Comparison of ENCODE assay signal across 8 cellular contexts in the genomic region with DNA sequence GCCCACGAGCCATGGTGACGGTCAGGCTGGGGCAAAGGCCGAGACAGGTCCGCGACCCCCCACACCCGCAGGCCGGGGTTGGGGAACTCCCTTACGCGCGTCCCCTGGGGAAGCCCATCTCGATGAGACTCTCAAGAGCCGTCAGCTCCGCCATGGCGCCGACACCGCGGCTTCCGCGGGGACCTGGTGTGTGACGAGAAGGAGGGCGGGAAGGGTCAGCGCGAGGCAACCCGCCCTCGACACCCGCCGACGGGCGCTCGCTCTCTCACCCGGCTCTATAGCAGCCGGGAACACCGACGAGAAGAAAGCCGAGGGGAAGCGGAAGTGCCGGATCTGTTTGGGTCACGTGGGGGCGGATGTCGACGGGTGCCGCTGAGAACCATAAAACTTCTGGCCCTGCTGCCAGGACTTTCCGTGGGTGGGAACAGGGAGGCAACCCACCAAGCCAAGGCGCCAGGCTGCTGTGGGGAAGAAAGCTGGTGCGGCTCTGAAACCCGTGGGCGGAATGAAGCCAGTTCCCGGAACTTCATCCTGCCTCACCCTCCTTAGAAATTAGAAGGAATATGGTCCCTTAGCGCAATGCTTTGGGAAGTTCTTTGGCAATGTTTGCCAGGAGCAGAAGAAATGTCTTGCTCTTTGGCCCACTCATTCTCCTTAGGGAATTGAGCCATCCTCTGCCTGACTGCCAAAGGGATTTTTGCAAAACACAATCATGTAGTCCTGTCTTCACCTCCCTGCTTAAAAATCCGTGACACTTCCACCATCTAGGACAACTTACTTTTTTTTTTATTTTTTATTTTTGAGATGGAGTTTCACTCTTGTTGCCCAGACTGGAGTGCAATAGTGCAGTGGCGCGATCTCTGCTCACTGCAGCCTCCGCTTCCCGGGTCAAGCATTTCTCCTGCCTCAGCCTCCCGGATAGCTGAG. TPM values are rescaled to one million over a fixed set of nuclear protein-coding genes. Genes with fewer than 3 reads are reported as not detected.
DNase-seq lines count a peak whose midpoint lies in the region; ATAC-seq and TF ChIP-seq lines count a peak whose summit lies in the region.

A gene with protein sequence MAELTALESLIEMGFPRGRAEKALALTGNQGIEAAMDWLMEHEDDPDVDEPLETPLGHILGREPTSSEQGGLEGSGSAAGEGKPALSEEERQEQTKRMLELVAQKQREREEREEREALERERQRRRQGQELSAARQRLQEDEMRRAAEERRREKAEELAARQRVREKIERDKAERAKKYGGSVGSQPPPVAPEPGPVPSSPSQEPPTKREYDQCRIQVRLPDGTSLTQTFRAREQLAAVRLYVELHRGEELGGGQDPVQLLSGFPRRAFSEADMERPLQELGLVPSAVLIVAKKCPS (minus strand): TSS at position 304 of the 927 bp plus-strand sequence. CDS start 150 bp downstream, at position 154.

- H3K4me1 ChIP-seq in mesenchymal stem cell (ENCODE audit: control insufficient read depth, insufficient read depth, low read depth, low read length) = peaks cover 9% of the 10 kb centered on the region

- H4K91ac ChIP-seq in mesenchymal stem cell (ENCODE audit: low read length) = peak within 1 kb of the TSS; percentile 79

- H3K4me2 ChIP-seq in mesenchymal stem cell (ENCODE audit: low read length, poor library complexity, severe bottlenecking) = peak within 1 kb of the TSS; percentile 72

- TF ChIP-seq CTCF in AG04449 (IDR thresholded peaks at IDR 0.05; ENCODE audit: insufficient read depth, low read length, missing control alignments) = no peak

- POLR2A ChIA-PET in AG04449 (lab: Yijun Ruan, JAX) = interaction anchor here (0.7 to 3.8 kb wide), 5 partner anchors 7 to 88 kb away, joined by 3 to 42 read pairs (median 4); partner anchors contain the start of genes C11orf98, CSKMT, LBHD1 and LRRN4CL

- H2BK12ac ChIP-seq in mesenchymal stem cell (ENCODE audit: low read length in 2 of 2) = peak within 1 kb of the TSS in 1 of 2 experiments; percentile 43

- peak; percentile 67 for ATAC-seq in GM19025 (IDR thresholded peaks at IDR 0.05; ENCODE audit: low read depth, unreplicated experiment)
- ATAC-seq in effector memory CD8-positive, alpha-beta T cell (replicated peaks) = peak; percentile 83

- CTCF ChIA-PET in AG04449 (lab: Yijun Ruan, JAX) = interaction anchor here (1.2 to 7.4 kb wide), 5 partner anchors 11 to 37 kb away, joined by 3 to 128 read pairs (median 4); partner anchors contain the start of gene LRRN4CL

- H3K36me3 Mint-ChIP-seq in effector memory CD8-positive, alpha-beta T cell (ENCODE audit: insufficient read depth) = peaks cover 42% of the 10 kb centered on the region

- H3K4me1 Mint-ChIP-seq in effector memory CD8-positive, alpha-beta T cell (ENCODE audit: low read depth in 2 of 2) = peaks cover 25 to 28% of the 10 kb centered on the region in 2 donors

- H2BK15ac ChIP-seq in mesenchymal stem cell (ENCODE audit: low read depth, poor library complexity, severe bottlenecking) = peak within 1 kb of the TSS; percentile 55

- peak within 1 kb of the TSS; percentile 61 to 79 for H3K18ac ChIP-seq in mesenchymal stem cell (ENCODE audit: low read depth in 1 of 2, low read length in 2 of 2)

- H3K36me3 ChIP-seq in mesenchymal stem cell (ENCODE audit: control insufficient read depth in 1 of 2, insufficient read depth in 2 of 2, low read depth in 1 of 2, low read length in 2 of 2) = peaks cover 13 to 33% of the 10 kb centered on the region in 2 experiments

- peaks cover 9% of the 10 kb centered on the region for H3K79me1 ChIP-seq in mesenchymal stem cell (replicated peaks; ENCODE audit: low read length, poor library complexity, severe bottlenecking)

- peak within 1 kb of the TSS; percentile 95 for H3K4me3 ChIP-seq in AG04449 (ENCODE audit: low read depth, low read length)
- peak within 1 kb of the TSS; percentile 98 for H3K4me3 ChIP-seq in mesenchymal stem cell (ENCODE audit: insufficient read depth in 1 of 2, low read depth in 1 of 2, low read length in 2 of 2)

- peak within 1 kb of the TSS; percentile 80 for H2AFZ ChIP-seq in mesenchymal stem cell (ENCODE audit: low read depth, low read length)

- H3K27ac ChIP-seq in mesenchymal stem cell (ENCODE audit: low read length, poor library complexity, severe bottlenecking) = peak within 1 kb of the TSS; percentile 50

- WGBS in mesenchymal stem cell = 8% methylated on average over 49 of the region's 55 CpGs

- peak within 1 kb of the TSS; percentile 86 to 87 for H3K4me3 Mint-ChIP-seq in effector memory CD8-positive, alpha-beta T cell

- peak within 1 kb of the TSS in 1 of 2 experiments; percentile 83 for H3K14ac ChIP-seq in mesenchymal stem cell (ENCODE audit: low read length in 2 of 2)

- peak within 1 kb of the TSS; percentile 76 to 90 for H3K4ac ChIP-seq in mesenchymal stem cell (ENCODE audit: low read depth in 1 of 2, low read length in 2 of 2)

- no peaks in the 10 kb centered on the region for H3K27me3 Mint-ChIP-seq in effector memory CD8-positive, alpha-beta T cell

- peak within 1 kb of the TSS; percentile 98 for H3K9ac ChIP-seq in mesenchymal stem cell (ENCODE audit: low read length)

- peak within 1 kb of the TSS; percentile 91 for H4K8ac ChIP-seq in mesenchymal stem cell (ENCODE audit: low read length)

- H3K27ac Mint-ChIP-seq in effector memory CD8-positive, alpha-beta T cell = peak within 1 kb of the TSS; percentile 98 to 99

- no peak within 1 kb of the TSS for H2BK5ac ChIP-seq in mesenchymal stem cell (ENCODE audit: low read depth, low read length, poor library complexity, severe bottlenecking)

- H3K23ac ChIP-seq in mesenchymal stem cell (ENCODE audit: low read length in 2 of 2) = no peak within 1 kb of the TSS

- H3K9me3 Mint-ChIP-seq in effector memory CD8-positive, alpha-beta T cell = no peaks in the 10 kb centered on the region

- no peak within 1 kb of the TSS for H2BK120ac ChIP-seq in mesenchymal stem cell (ENCODE audit: low read depth, low read length)

- no peak within 1 kb of the TSS for H2AK5ac ChIP-seq in mesenchymal stem cell (ENCODE audit: low read length, severe bottlenecking)

- no peaks in the 10 kb centered on the region for H3K27me3 ChIP-seq in mesenchymal stem cell (ENCODE audit: control insufficient read depth in 1 of 2, insufficient read depth in 1 of 2, low read length in 2 of 2)

- DNase-seq in AG04449 (ENCODE audit: low read depth, low spot score) (no peak), HS-5 (ENCODE audit: low read depth) (peak; percentile 73), NOMO-1 treated with dmso at 0.1 percent for 144 hours (lab: John Stamatoyannopoulos, UW; ENCODE audit: unreplicated experiment) (peak; percentile 89), mesenchymal stem cell (peak; percentile 92)
- peak; percentile 77 for DNase-seq in activated CD8-positive, alpha-beta memory T cell treated with anti-CD3 and anti-CD28 coated beads for 4 hours (ENCODE audit: low read depth in 2 of 2)
- peak; percentile 74 to 75 (median 75) for DNase-seq in effector memory CD8-positive, alpha-beta T cell
- peak; percentile 74 for DNase-seq in stimulated activated CD8-positive, alpha-beta memory T cell treated with anti-CD3 and anti-CD28 coated beads, Interleukin-12 subunit alpha, Interleukin-12 subunit beta, amount 100 ng/mL, for 24 hours (ENCODE audit: extremely low read depth)

- H3K9me3 ChIP-seq in mesenchymal stem cell (ENCODE audit: control insufficient read depth, low read length) = no peaks in the 10 kb centered on the region

RNA-seq across cellular contexts. Expression of the gene that starts here (rescaled TPM):
- 117 TPM for polyA plus RNA-seq in mesenchymal stem cell (2013, experiment 1 of 2)
- 110 TPM for polyA plus RNA-seq in mesenchymal stem cell (2013, experiment 2 of 2)
